Comparison of ENCODE assay signal across 18 cellular contexts in genomic region chr11:85867751-85868150, GRCh38. TPM values are rescaled to one million over a fixed set of nuclear protein-coding genes. Genes with fewer than 3 reads are reported as not detected.
"Had no signal": no experiment of that assay in that cellular context is flagged by ENCODE, and none has a peak within 500 bp of the region (broad histone marks: within the 10 kb centered on the region; RNA-seq: fewer than 3 reads in every experiment).

No MANE protein-coding gene starts in this region.

- ATAC-seq: activated CD4-positive, alpha-beta T cell treated with anti-CD3 and anti-CD28 coated beads for 36 hours; activated CD8-positive, alpha-beta T cell treated with anti-CD3 and anti-CD28 coated beads for 36 hours; sciatic nerve had no signal

- H3K27ac Mint-ChIP-seq: activated CD4-positive, alpha-beta T cell treated with anti-CD3 and anti-CD28 coated beads for 36 hours; activated CD8-positive, alpha-beta T cell treated with anti-CD3 and anti-CD28 coated beads for 36 hours; activated naive CD8-positive, alpha-beta T cell treated with anti-CD3 and anti-CD28 coated beads, Interleukin-2, amount 10 ng/mL, durations not matched to agents 7 days and 5 days; nephron; type B pancreatic cell had no signal

- H3K4me3 ChIP-seq: coronary artery, lung had no signal

- H3K36me3 Mint-ChIP-seq: activated naive CD8-positive, alpha-beta T cell treated with anti-CD3 and anti-CD28 coated beads, Interleukin-2, amount 10 ng/mL, durations not matched to agents 7 days and 5 days; type B pancreatic cell had no signal

- H3K27ac ChIP-seq: coronary artery, WERI-Rb-1 had no signal

- DNase-seq: activated CD4-positive, alpha-beta T cell treated with anti-CD3 and anti-CD28 coated beads for 36 hours; activated CD8-positive, alpha-beta memory T cell treated with anti-CD3 and anti-CD28 coated beads, Interleukin-2, amount 50 U/mL, for 4 hours; activated CD8-positive, alpha-beta T cell treated with anti-CD3 and anti-CD28 coated beads for 36 hours; activated naive CD8-positive, alpha-beta T cell treated with anti-CD3 and anti-CD28 coated beads, Interleukin-2, amount 10 ng/mL, durations not matched to agents 7 days and 5 days; effector CD8-positive, alpha-beta T cell; hypothalamus; stimulated activated CD4-positive, alpha-beta T cell treated with anti-CD3 and anti-CD28 coated beads, Interleukin-12 subunit alpha, Interleukin-12 subunit beta, amount 100 ng/mL, for 4 hours; stimulated activated naive CD4-positive, alpha-beta T cell treated with Interleukin-2 at 50 U/mL for 16 hours; T-helper 1 cell; WERI-Rb-1 had no signal

- H3K9me3 Mint-ChIP-seq: activated CD8-positive, alpha-beta T cell treated with anti-CD3 and anti-CD28 coated beads for 36 hours; nephron; type B pancreatic cell had no signal

- H3K36me3 ChIP-seq: WERI-Rb-1 had no signal

- H3K4me3 Mint-ChIP-seq: activated CD4-positive, alpha-beta T cell treated with anti-CD3 and anti-CD28 coated beads for 36 hours; activated CD8-positive, alpha-beta T cell treated with anti-CD3 and anti-CD28 coated beads for 36 hours; activated naive CD8-positive, alpha-beta T cell treated with anti-CD3 and anti-CD28 coated beads, Interleukin-2, amount 10 ng/mL, durations not matched to agents 7 days and 5 days; nephron; type B pancreatic cell had no signal

- H3K27me3 Mint-ChIP-seq: activated CD4-positive, alpha-beta T cell treated with anti-CD3 and anti-CD28 coated beads for 36 hours; activated CD8-positive, alpha-beta T cell treated with anti-CD3 and anti-CD28 coated beads for 36 hours; type B pancreatic cell had no signal

- H3K4me1 Mint-ChIP-seq: nephron had no signal

RNA-seq across cellular contexts. Expression of gene CCDC83, which starts 12.6 kb away (rescaled TPM):
- total RNA-seq: activated CD4-positive, alpha-beta T cell treated with anti-CD3 and anti-CD28 coated beads for 36 hours; activated CD8-positive, alpha-beta T cell treated with anti-CD3 and anti-CD28 coated beads for 36 hours; activated naive CD8-positive, alpha-beta T cell treated with anti-CD3 and anti-CD28 coated beads, Interleukin-2, amount 10 ng/mL, durations not matched to agents 7 days and 5 days; cardiac septum; lung; mucosa of gallbladder; pulmonary artery endothelial cell; sciatic nerve had no signal
